9 cellular contexts compared by ENCODE assay signal in the genomic region with DNA sequence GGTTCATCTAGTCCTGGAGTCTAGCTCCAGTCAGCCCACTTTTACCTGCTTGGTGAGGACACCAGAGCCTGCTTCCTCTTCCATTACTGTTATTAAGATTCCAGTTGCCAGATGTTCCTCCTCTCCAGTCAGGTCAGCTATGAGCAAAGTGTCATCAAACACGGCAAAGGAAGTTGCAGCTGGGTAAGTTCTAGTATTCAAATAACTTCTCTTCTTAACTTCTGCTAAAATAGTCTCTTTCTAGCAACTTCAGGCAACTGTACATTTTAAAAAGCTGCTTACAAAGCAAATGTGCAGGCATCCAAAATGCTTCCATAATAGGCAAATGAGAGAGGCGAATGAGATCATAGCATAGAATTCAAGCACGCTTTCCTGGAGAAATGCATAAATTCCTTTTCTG. TPM values are rescaled to one million over a fixed set of nuclear protein-coding genes. Genes with fewer than 3 reads are reported as not detected.
DNase-seq lines count a peak whose midpoint lies in the region; FAIRE-seq and TF ChIP-seq lines count a peak whose summit lies in the region.
"Had no signal": no experiment of that assay in that cellular context is flagged by ENCODE, and none has a peak within 500 bp of the region (broad histone marks: within the 10 kb centered on the region; RNA-seq: fewer than 3 reads in every experiment).

No MANE protein-coding gene starts in this region.

- H3K27ac ChIP-seq in coronary artery (peak overlapping the region; percentile 11 to 38), osteoblast (ENCODE audit: low read depth, low read length) (no peak overlapping the region)

- peak overlapping the region; percentile 5 for H3K4me2 ChIP-seq in osteoblast (ENCODE audit: insufficient read depth, low read length)

- H4K20me1 ChIP-seq in osteoblast (ENCODE audit: insufficient read depth, low read length), result no peaks in the 10 kb centered on the region

- H3K9me3 ChIP-seq in osteoblast (ENCODE audit: low read depth, low read length), result no peaks in the 10 kb centered on the region

- H2AFZ ChIP-seq in osteoblast (ENCODE audit: low read length), result peak overlapping the region; percentile 51

- no peak for DNase-seq in GM12891 (ENCODE audit: insufficient read length, low spot score)
- peak; percentile 17 for DNase-seq in NCI-H526 treated with DMSO at 0.1 percent for 48 hours (lab: John Stamatoyannopoulos, UW)
- DNase-seq in coronary artery (ENCODE audit: low spot score), result no peak
- no peak for DNase-seq in osteoblast (ENCODE audit: insufficient read length, low spot score, missing footprints)
- DNase-seq in hepatic stellate cell (ENCODE audit: low spot score), result no peak
- DNase-seq in retina, result no peak
- no peak for DNase-seq in NCI-H345 (lab: John Stamatoyannopoulos, UW)
- no peak for DNase-seq in GM10266 (ENCODE audit: extremely low spot score)
- DNase-seq: kidney had no signal

- H3K79me2 ChIP-seq in osteoblast (ENCODE audit: insufficient read depth, low read length), result no peaks in the 10 kb centered on the region

- no peaks in the 10 kb centered on the region for H3K36me3 ChIP-seq in osteoblast (ENCODE audit: insufficient read depth, low read length)

- no peaks in the 10 kb centered on the region for H3K27me3 ChIP-seq in osteoblast (ENCODE audit: insufficient read depth, low read length)

- FAIRE-seq in GM12891 (lab: Jason Lieb, UNC), result peak; percentile 40
- FAIRE-seq: kidney had no signal

- H3K4me3 ChIP-seq in coronary artery (no peak overlapping the region), osteoblast (ENCODE audit: insufficient read depth, low read length) (no peak overlapping the region)

- H3K4me1 ChIP-seq in osteoblast (ENCODE audit: insufficient read depth, low read length), result peaks cover 28% of the 10 kb centered on the region

- TF ChIP-seq POLR2A in GM12891 (IDR thresholded peaks at IDR 0.05; ENCODE audit: low read depth, low read length), result no peak

- TF ChIP-seq CTCF in coronary artery (IDR thresholded peaks at IDR 0.05) (no peak), osteoblast (IDR thresholded peaks at IDR 0.05; ENCODE audit: extremely low read depth, low read depth, low read length) (no peak), GM10266 (IDR thresholded peaks at IDR 0.05; ENCODE audit: control insufficient read depth, insufficient read depth, low read depth, missing control alignments) (no peak)

TF ChIP-seq in GM12891, 5 proteins besides CTCF, POLR2A, EP300 and RAD21:
- peak; percentile 37; the same call in 1 of the 2 replicates for TF ChIP-seq SPI1 (IDR thresholded peaks at IDR 0.05; ENCODE audit: low read depth, low read length)
- TF ChIP-seq POLR2AphosphoS5 (IDR thresholded peaks at IDR 0.05; ENCODE audit: low read depth, low read length), result no peak

RNA-seq across cellular contexts. Expression of gene MRPS18A, which starts 18.4 kb away (rescaled TPM):
- 59.5 TPM for polyA plus RNA-seq in GM12891 (2012; ENCODE audit: low read depth, missing spikeins)
- 27.5 and 30.4 TPM in 2 replicates for total RNA-seq in osteoblast
